Comparison of ENCODE assay signal across 8 cellular contexts in the genomic region with DNA sequence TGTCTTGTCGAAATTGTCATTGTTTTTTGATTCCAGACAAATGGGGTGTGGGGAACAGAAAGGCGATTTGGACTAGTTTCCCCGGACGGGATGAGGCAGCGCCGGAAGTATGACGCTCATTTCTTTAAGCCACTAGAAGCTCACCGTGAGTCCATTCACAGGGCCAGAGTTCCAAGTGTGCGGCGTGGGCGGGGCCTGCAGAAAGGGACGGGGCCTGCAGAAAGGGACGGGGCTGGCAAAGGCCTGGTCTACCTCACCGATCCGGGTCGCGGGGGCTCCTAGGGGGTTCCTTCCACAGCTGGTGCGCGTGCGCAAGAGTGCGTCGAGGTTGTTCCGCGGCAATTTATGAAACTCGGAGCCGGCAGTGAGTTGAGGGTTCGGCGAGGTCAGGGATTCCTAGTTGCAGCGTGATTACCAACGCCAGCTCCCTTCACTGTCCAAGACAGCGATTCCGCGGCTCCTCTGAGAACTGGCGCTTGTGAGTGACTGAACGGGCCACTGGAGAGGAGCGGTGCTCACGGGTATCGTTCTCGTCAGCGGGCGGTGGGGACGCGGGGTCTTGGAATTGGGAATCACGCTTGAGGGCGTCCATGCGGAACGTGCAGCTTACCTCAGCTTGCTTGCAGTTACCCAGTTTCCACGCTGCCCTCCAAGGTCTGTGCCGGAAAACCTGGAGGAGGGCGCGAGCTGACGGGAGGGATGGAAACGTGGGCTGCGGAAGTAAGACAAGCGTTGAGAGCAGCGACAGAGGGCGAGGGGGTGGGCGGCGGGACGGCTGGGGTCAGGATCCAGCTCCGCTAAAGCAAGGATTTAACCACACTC. TPM values are rescaled to one million over a fixed set of nuclear protein-coding genes. Genes with fewer than 3 reads are reported as not detected.
DNase-seq lines count a peak whose midpoint lies in the region; TF ChIP-seq lines count a peak whose summit lies in the region.

Gene ZNF215 (plus strand): TSS at position 219 of the 822 bp plus-strand sequence. CDS start 5,847 bp downstream, outside the sequence.

- peak within 1 kb of the TSS; percentile 83 for H3K27ac ChIP-seq in GM23248
- H3K27ac ChIP-seq in KMS-11 = peak within 1 kb of the TSS; percentile 71
- H3K27ac ChIP-seq in dorsolateral prefrontal cortex = peak within 1 kb of the TSS in 11 of 59 donors; percentile 2 to 57 (median 29)

- H3K9me3 ChIP-seq in GM23248 (ENCODE audit: low read depth) = no peaks in the 10 kb centered on the region

- H3K36me3 Mint-ChIP-seq in T-helper 2 cell treated with Interferon-gamma antibody and Interleukin-4, amounts not matched to agents 5 μg/mL and 100 μg/mL, for 36 hours (ENCODE audit: low read depth) = no peaks in the 10 kb centered on the region

- peaks cover 19% of the 10 kb centered on the region for H3K4me1 Mint-ChIP-seq in T-helper 2 cell treated with Interferon-gamma antibody and Interleukin-4, amounts not matched to agents 5 μg/mL and 100 μg/mL, for 36 hours (ENCODE audit: low read depth)

- H3K79me2 ChIP-seq in GM23248 (ENCODE audit: insufficient read depth) (peaks cover 23% of the 10 kb centered on the region), KMS-11 (ENCODE audit: insufficient read depth, low read depth) (peaks cover 18% of the 10 kb centered on the region; the same call in 1 of the 2 replicates)

- H3K4me1 ChIP-seq in GM23248 (ENCODE audit: insufficient read depth) (peaks cover 12% of the 10 kb centered on the region; the same call in 1 of the 2 replicates), KMS-11 (ENCODE audit: low read depth, poor library complexity, severe bottlenecking) (peaks cover 20% of the 10 kb centered on the region)

- H3K27me3 ChIP-seq in GM23248 (replicated peaks; ENCODE audit: insufficient read depth) = no peaks in the 10 kb centered on the region
- H3K27me3 ChIP-seq in KMS-11 (ENCODE audit: insufficient read depth, low read depth) = no peaks in the 10 kb centered on the region
- H3K27me3 ChIP-seq in dorsolateral prefrontal cortex = peaks cover 0 to 46% (median 3%) of the 10 kb centered on the region in 45 donors

- WGBS in GM23248 (ENCODE audit: low coverage in 1 of 2, low lambda C conversion rate in 2 of 2, missing lambda C conversion rate in 2 of 2), 2 experiments = 1 to 2% methylated on average over 44 to 60 of the region's 61 CpGs
- 2 to 3% methylated on average over 50 to 60 of the region's 61 CpGs for WGBS in lower leg skin, 2 donors

- H2AFZ ChIP-seq in GM23248 (peak within 1 kb of the TSS; percentile 99), KMS-11 (ENCODE audit: low read depth) (peak within 1 kb of the TSS; percentile 98)

- in situ Hi-C loops in GM23248 (cut with MboI) = no loop called here

- TF ChIP-seq POLR2A in lower leg skin (IDR thresholded peaks at IDR 0.05) = no peak

- H3K4me3 ChIP-seq in GM12865 (ENCODE audit: low read depth, low read length) = peak within 1 kb of the TSS; percentile 88
- peak within 1 kb of the TSS; percentile 82 for H3K4me3 ChIP-seq in GM23248
- H3K4me3 ChIP-seq in KMS-11 (IDR thresholded peaks at IDR 0.05; ENCODE audit: insufficient read depth, low read depth, low read length) = no peak within 1 kb of the TSS
- H3K4me3 ChIP-seq in dorsolateral prefrontal cortex = peak within 1 kb of the TSS; percentile 35 to 81 (median 67)
- peak within 1 kb of the TSS; percentile 50 for H3K4me3 ChIP-seq in lower leg skin (ENCODE audit: low read depth, poor library complexity, severe bottlenecking)

- H3K27me3 Mint-ChIP-seq in T-helper 2 cell treated with Interferon-gamma antibody and Interleukin-4, amounts not matched to agents 5 μg/mL and 100 μg/mL, for 36 hours (ENCODE audit: low read depth) = peaks cover 32% of the 10 kb centered on the region

- peak within 1 kb of the TSS; percentile 82 for H3K9ac ChIP-seq in GM23248
- H3K9ac ChIP-seq in KMS-11 = peak within 1 kb of the TSS; percentile 78

- intact Hi-C loops in dorsolateral prefrontal cortex (cut with DNase I) (no loop called here), lower leg skin (cut with DNase I; ENCODE audit: low total_unique reads) (no loop called here)

- H3F3A ChIP-seq in GM23248 (ENCODE audit: insufficient read depth) = peaks cover 18% of the 10 kb centered on the region

- H4K20me1 ChIP-seq in GM23248 (ENCODE audit: insufficient read depth) = no peaks in the 10 kb centered on the region
- H4K20me1 ChIP-seq in KMS-11 (ENCODE audit: insufficient read depth) = no peaks in the 10 kb centered on the region

- H3K27ac Mint-ChIP-seq in T-helper 2 cell treated with Interferon-gamma antibody and Interleukin-4, amounts not matched to agents 5 μg/mL and 100 μg/mL, for 36 hours = peak within 1 kb of the TSS; percentile 46

- H3K36me3 ChIP-seq in GM23248 (ENCODE audit: low read depth) (no peaks in the 10 kb centered on the region), KMS-11 (ENCODE audit: insufficient read depth) (no peaks in the 10 kb centered on the region)

- H3K4me3 Mint-ChIP-seq in T-helper 2 cell treated with Interferon-gamma antibody and Interleukin-4, amounts not matched to agents 5 μg/mL and 100 μg/mL, for 36 hours = peak within 1 kb of the TSS; percentile 90

- no peaks in the 10 kb centered on the region for H3K9me3 Mint-ChIP-seq in T-helper 2 cell treated with Interferon-gamma antibody and Interleukin-4, amounts not matched to agents 5 μg/mL and 100 μg/mL, for 36 hours

- H3K4me2 ChIP-seq in GM23248 (ENCODE audit: unreplicated experiment) = peak within 1 kb of the TSS; percentile 85
- peak within 1 kb of the TSS; percentile 86 for H3K4me2 ChIP-seq in KMS-11

- TF ChIP-seq CTCF in GM12865 (IDR thresholded peaks at IDR 0.05; ENCODE audit: insufficient read depth, low read depth, low read length, missing control alignments) (no peak), KMS-11 (conservative IDR thresholded peaks at IDR 0.05; ENCODE audit: low read depth, low read length) (no peak), dorsolateral prefrontal cortex (IDR thresholded peaks at IDR 0.05 in 54 of 56, conservative IDR thresholded peaks at IDR 0.05 in 2 of 56; ENCODE audit: low read depth in 1 of 56, partially characterized antibody in 56 of 56) (no peak), lower leg skin (IDR thresholded peaks at IDR 0.05) (no peak)

- DNase-seq in GM12865 (ENCODE audit: low read depth) (peak; percentile 95), GM23248 (peak; percentile 97), dorsolateral prefrontal cortex (peak; percentile 14 to 76 (median 58)), lower leg skin (ENCODE audit: low spot score in 2 of 2) (peak in 1 of 2 donors; percentile 90), NCI-H1048 (lab: John Stamatoyannopoulos, UW) (no peak)
- peak; percentile 72 for DNase-seq in T-helper 2 cell treated with Interferon-gamma antibody and Interleukin-4, amounts not matched to agents 5 μg/mL and 100 μg/mL, for 36 hours (ENCODE audit: low spot score)
- peak; percentile 10 to 46 for DNase-seq in stimulated activated CD4-positive, alpha-beta T cell treated with anti-CD3 and anti-CD28 coated beads, Interleukin-2, amount 100 ng/mL, for 48 hours

- H3K9me2 ChIP-seq in GM23248 (ENCODE audit: insufficient read depth) = no peaks in the 10 kb centered on the region; the same call in 1 of the 2 replicates

RNA-seq across cellular contexts. Expression of gene ZNF215, which starts in this region (rescaled TPM):
- 3.5 and 4.9 TPM in 2 replicates for total RNA-seq in GM23248 (2014; rRNA removed; shearing (Covaris generic))
- 5.4 and 5.6 TPM in 2 replicates for polyA plus RNA-seq in GM23248 (2016; fragmentation: Nextera tagmentation; extraction: Ambion mirVana)
- total RNA-seq in dorsolateral prefrontal cortex (1 to 10 TPM in 117 of 120 experiments, under 1 TPM in 3; 0.48 to 4.9 (median 2.5) TPM), lower leg skin (1 to 10 TPM in 1 of 4 donors, under 1 TPM in 2, not detected in 1; 0.36 to 2.8 (median 0.51) TPM)
